Comparison of ENCODE assay signal across 8 cellular contexts in the genomic region with DNA sequence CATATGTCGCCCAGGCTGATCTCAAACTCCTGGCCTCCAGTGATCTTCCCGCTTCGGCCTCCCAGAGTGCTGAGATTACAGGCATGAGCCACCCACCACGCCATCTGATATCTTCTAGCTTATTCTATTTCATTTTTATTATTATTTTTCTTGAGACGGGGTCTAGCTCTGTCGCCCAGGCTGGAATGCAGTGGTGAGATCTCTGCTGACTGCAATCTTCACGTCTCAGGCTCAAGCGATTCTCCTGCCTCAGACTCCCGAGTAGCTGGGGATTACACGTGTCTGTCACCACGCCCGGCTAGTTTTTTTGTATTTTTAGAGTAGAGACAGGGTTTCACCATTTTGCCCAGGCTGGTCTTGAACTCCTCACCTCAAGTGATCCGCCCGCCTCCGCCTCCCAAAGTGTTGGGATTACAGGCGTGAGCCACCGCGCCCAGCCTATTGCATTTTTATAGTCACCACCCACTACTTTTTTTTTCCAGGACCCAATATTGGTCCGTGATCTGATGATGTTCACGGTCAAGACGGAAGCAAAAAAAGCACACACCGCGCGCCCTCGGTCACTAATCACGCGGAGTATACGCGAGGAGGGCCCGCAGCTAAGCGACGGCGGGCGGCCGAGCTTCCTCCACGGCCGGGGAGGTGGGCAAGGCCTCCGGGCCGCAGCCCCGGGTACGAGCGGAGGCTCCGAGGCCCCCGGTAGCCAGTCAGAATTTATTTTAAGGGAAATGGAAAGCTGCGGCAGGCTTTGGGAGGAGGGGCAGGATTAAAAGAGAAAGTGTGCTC. TPM values are rescaled to one million over a fixed set of nuclear protein-coding genes. Genes with fewer than 3 reads are reported as not detected.
A peak's percentile ranks its signal among the peaks of the same experiment; 100 is the strongest.
DNase-seq lines count a peak whose midpoint lies in the region; ATAC-seq and TF ChIP-seq lines count a peak whose summit lies in the region.

No MANE protein-coding gene starts in this region.

- no peaks in the 10 kb centered on the region for H3K9me3 Mint-ChIP-seq in activated naive CD8-positive, alpha-beta T cell treated with anti-CD3 and anti-CD28 coated beads, Interleukin-2, amount 10 ng/mL, durations not matched to agents 7 days and 5 days

- peak overlapping the region; percentile 93 for H3K27ac Mint-ChIP-seq in activated naive CD8-positive, alpha-beta T cell treated with anti-CD3 and anti-CD28 coated beads, Interleukin-2, amount 10 ng/mL, durations not matched to agents 7 days and 5 days

- H3K36me3 ChIP-seq in ES-I3 (ENCODE audit: insufficient read depth, low read length), result peaks cover 8% of the 10 kb centered on the region
- peaks cover 22% of the 10 kb centered on the region for H3K36me3 ChIP-seq in HUES64 (ENCODE audit: insufficient read depth, low read length)
- H3K36me3 ChIP-seq in iPS-15b (ENCODE audit: control insufficient read depth, insufficient read depth, low read length), result peaks cover 18% of the 10 kb centered on the region
- H3K36me3 ChIP-seq in spleen, result peaks cover 0 to 23% (median 13%) of the 10 kb centered on the region in 6 donors

- H3K9me3 ChIP-seq in ES-I3 (ENCODE audit: control insufficient read depth, insufficient read depth, low read length) (no peaks in the 10 kb centered on the region), HUES64 (ENCODE audit: insufficient read depth, low read depth, low read length) (no peaks in the 10 kb centered on the region), iPS-15b (ENCODE audit: control insufficient read depth, insufficient read depth, low read length) (no peaks in the 10 kb centered on the region), spleen (peaks cover 0 to 11% (median 0%) of the 10 kb centered on the region in 8 donors)

- DNase-seq in activated naive CD8-positive, alpha-beta T cell treated with anti-CD3 and anti-CD28 coated beads, Interleukin-2, amount 10 ng/mL, durations not matched to agents 7 days and 5 days, result no peak
- DNase-seq in spleen (no peak), cerebellar cortex (ENCODE audit: low spot score) (no peak), mesenteric fat pad (ENCODE audit: low spot score) (no peak)

- H3K4me1 ChIP-seq in ES-I3 (ENCODE audit: insufficient read depth, low read length) (peaks cover 9% of the 10 kb centered on the region), HUES64 (ENCODE audit: insufficient read depth, low read length) (peaks cover 11% of the 10 kb centered on the region; the same call in 1 of the 2 replicates), iPS-15b (ENCODE audit: control insufficient read depth, insufficient read depth, low read length) (peaks cover 6% of the 10 kb centered on the region), spleen (peaks cover 7 to 63% (median 37%) of the 10 kb centered on the region in 6 donors)

- peak; percentile 12 for ATAC-seq in GM21447 (IDR thresholded peaks at IDR 0.05; ENCODE audit: unreplicated experiment)
- ATAC-seq in activated naive CD8-positive, alpha-beta T cell treated with anti-CD3 and anti-CD28 coated beads, Interleukin-2, amount 10 ng/mL, durations not matched to agents 7 days and 5 days (ENCODE audit: low read depth), result peak; percentile 2

- intact Hi-C loops in spleen (cut with DNase I; ENCODE audit: low total_unique reads), result loop anchor here (5.0 kb wide), 1 partner anchor 54 kb away; the partner anchor contains the start of gene TAF4

- H3K27me3 ChIP-seq in HUES64 (ENCODE audit: insufficient read depth, low read length) (0 out of 2 replicates have a peak, but pooled peaks cover 2% of the 10 kb centered on the region), iPS-15b (ENCODE audit: control insufficient read depth, insufficient read depth, low read length) (no peaks in the 10 kb centered on the region), spleen (replicated peaks in 1 of 7) (peaks cover 0 to 28% (median 0%) of the 10 kb centered on the region in 7 donors)

- whole genome bisulfite sequencing in HUES64, result 26% methylated on average over 45 of the region's 45 CpGs
- 19 to 21% (median 19%) methylated on average over 45 of the region's 45 CpGs for WGBS in spleen, 5 donors

- peak overlapping the region; percentile 89 for H3K4me3 Mint-ChIP-seq in activated naive CD8-positive, alpha-beta T cell treated with anti-CD3 and anti-CD28 coated beads, Interleukin-2, amount 10 ng/mL, durations not matched to agents 7 days and 5 days

- POLR2A ChIA-PET in activated naive CD8-positive, alpha-beta T cell treated with anti-CD3 and anti-CD28 coated beads, Interleukin-2, amount 10 ng/mL, durations not matched to agents 7 days and 5 days (lab: Charles Lee), result interaction anchor here (1.0 to 8.7 kb wide), 4 partner anchors 15 to 673 kb away, joined by 4 to 111 read pairs (median 14); partner anchors contain the start of genes PSMA7, SS18L1 and TAF4

- peak in 1 of 3 donors; percentile 22 for TF ChIP-seq POLR2A in spleen (IDR thresholded peaks at IDR 0.05)

- no peak for TF ChIP-seq CTCF in spleen (IDR thresholded peaks at IDR 0.05 in 8 of 11, conservative IDR thresholded peaks at IDR 0.05 in 3 of 11)

- H3K4me1 Mint-ChIP-seq in activated naive CD8-positive, alpha-beta T cell treated with anti-CD3 and anti-CD28 coated beads, Interleukin-2, amount 10 ng/mL, durations not matched to agents 7 days and 5 days, result peaks cover 32% of the 10 kb centered on the region

- peak overlapping the region; percentile 97 for H3K27ac ChIP-seq in HUES64 (ENCODE audit: low read depth, low read length)
- H3K27ac ChIP-seq in spleen, result peak overlapping the region; percentile 65 to 97 (median 94)

- no peaks in the 10 kb centered on the region for H3K27me3 Mint-ChIP-seq in activated naive CD8-positive, alpha-beta T cell treated with anti-CD3 and anti-CD28 coated beads, Interleukin-2, amount 10 ng/mL, durations not matched to agents 7 days and 5 days

- H3K36me3 Mint-ChIP-seq in activated naive CD8-positive, alpha-beta T cell treated with anti-CD3 and anti-CD28 coated beads, Interleukin-2, amount 10 ng/mL, durations not matched to agents 7 days and 5 days, result peaks cover 5% of the 10 kb centered on the region

- H3K4me3 ChIP-seq in HUES64 (ENCODE audit: low read length), result peak overlapping the region; percentile 76
- H3K4me3 ChIP-seq in iPS-15b (ENCODE audit: low read depth, low read length), result peak overlapping the region; percentile 56
- peak overlapping the region; percentile 59 to 96 (median 86) for H3K4me3 ChIP-seq in spleen

- H3K9ac ChIP-seq in ES-I3 (ENCODE audit: low read depth, low read length) (peak overlapping the region; percentile 74), HUES64 (ENCODE audit: low read depth, low read length) (peak overlapping the region; percentile 71), iPS-15b (ENCODE audit: low read depth, low read length) (peak overlapping the region; percentile 81)

RNA-seq across cellular contexts. Expression of gene LSM14B, which starts 1.1 kb away (rescaled TPM):
- 46.6 TPM for polyA plus RNA-seq in HUES64 (2013, experiment 1 of 2)
- 47.5 TPM for polyA plus RNA-seq in HUES64 (2013, experiment 2 of 2)
- total RNA-seq in activated naive CD8-positive, alpha-beta T cell treated with anti-CD3 and anti-CD28 coated beads, Interleukin-2, amount 10 ng/mL, durations not matched to agents 7 days and 5 days, result 10 to 100 TPM; 45.1 to 45.5 TPM
- total RNA-seq in spleen (10 to 100 TPM; 17.6 to 37.6 (median 31.9) TPM), mesenteric fat pad (23.7 TPM)
- 10 to 100 TPM; 14.0 to 20.1 (median 15.0) TPM for polyA plus RNA-seq in spleen

RNA-seq across cellular contexts. Expression of gene PSMA7, which starts 22.0 kb away (rescaled TPM):
- polyA plus RNA-seq in HUES64 (2013, experiment 1 of 2), result 304 TPM
- polyA plus RNA-seq in HUES64 (2013, experiment 2 of 2), result 282 TPM
- total RNA-seq in activated naive CD8-positive, alpha-beta T cell treated with anti-CD3 and anti-CD28 coated beads, Interleukin-2, amount 10 ng/mL, durations not matched to agents 7 days and 5 days, result 100 to 1,000 TPM; 219 to 236 TPM
- total RNA-seq in spleen (100 to 1,000 TPM; 157 to 247 (median 180) TPM), mesenteric fat pad (258 TPM)
- polyA plus RNA-seq in spleen, result 100 to 1,000 TPM; 178 to 281 (median 235) TPM

RNA-seq across cellular contexts. Expression of gene SS18L1, which starts 22.4 kb away (rescaled TPM):
- 11.1 TPM for polyA plus RNA-seq in HUES64 (2013, experiment 1 of 2)
- polyA plus RNA-seq in HUES64 (2013, experiment 2 of 2), result 12.2 TPM
- total RNA-seq in activated naive CD8-positive, alpha-beta T cell treated with anti-CD3 and anti-CD28 coated beads, Interleukin-2, amount 10 ng/mL, durations not matched to agents 7 days and 5 days, result 10 to 100 TPM; 21.0 to 23.3 TPM
- total RNA-seq in spleen (10 to 100 TPM; 13.0 to 18.6 (median 14.3) TPM), mesenteric fat pad (9.0 TPM)
- polyA plus RNA-seq in spleen, result 10 to 100 TPM in 1 of 3 donors, 1 to 10 TPM in 2; 6.7 to 11.0 (median 8.4) TPM

RNA-seq across cellular contexts. Expression of gene TAF4, which starts 55.5 kb away (rescaled TPM):
- 17.4 TPM for polyA plus RNA-seq in HUES64 (2013, experiment 1 of 2)
- 19.0 TPM for polyA plus RNA-seq in HUES64 (2013, experiment 2 of 2)
- 10 to 100 TPM; 22.6 to 23.8 TPM for total RNA-seq in activated naive CD8-positive, alpha-beta T cell treated with anti-CD3 and anti-CD28 coated beads, Interleukin-2, amount 10 ng/mL, durations not matched to agents 7 days and 5 days
- total RNA-seq in spleen (10 to 100 TPM; 15.5 to 28.3 (median 18.6) TPM), mesenteric fat pad (13.0 TPM)
- 1 to 10 TPM; 4.3 to 7.2 (median 4.4) TPM for polyA plus RNA-seq in spleen
